In the genomic region with DNA sequence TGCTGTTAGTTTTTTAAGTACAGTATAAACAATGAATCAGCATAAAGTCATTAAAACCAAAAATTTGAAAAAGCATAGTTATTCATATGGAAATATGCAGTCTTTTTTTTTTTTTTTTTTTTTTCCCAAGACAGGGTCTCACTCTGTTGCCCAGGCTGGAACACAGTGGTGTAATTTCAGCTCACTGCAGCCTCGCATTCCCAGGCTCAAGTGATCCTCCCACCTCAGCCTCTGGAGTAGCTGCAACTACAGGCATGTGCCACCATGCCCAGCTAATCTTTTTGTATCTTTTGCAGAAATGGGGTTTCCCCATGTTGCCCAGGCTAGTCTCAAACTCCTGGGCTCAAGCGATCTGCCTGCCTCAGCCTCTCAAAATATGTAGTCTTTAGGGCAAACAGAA, we compare ENCODE assay signal across 1 cellular context.
A peak's percentile ranks its signal among the peaks of the same experiment; 100 is the strongest.
TF ChIP-seq lines count a peak whose summit lies in the region.

No MANE protein-coding gene starts in this region.

TF ChIP-seq in WTC11, 78 proteins besides CTCF, POLR2A, EP300 and RAD21 (continued from another document):
- TF ChIP-seq, protein P1, sequence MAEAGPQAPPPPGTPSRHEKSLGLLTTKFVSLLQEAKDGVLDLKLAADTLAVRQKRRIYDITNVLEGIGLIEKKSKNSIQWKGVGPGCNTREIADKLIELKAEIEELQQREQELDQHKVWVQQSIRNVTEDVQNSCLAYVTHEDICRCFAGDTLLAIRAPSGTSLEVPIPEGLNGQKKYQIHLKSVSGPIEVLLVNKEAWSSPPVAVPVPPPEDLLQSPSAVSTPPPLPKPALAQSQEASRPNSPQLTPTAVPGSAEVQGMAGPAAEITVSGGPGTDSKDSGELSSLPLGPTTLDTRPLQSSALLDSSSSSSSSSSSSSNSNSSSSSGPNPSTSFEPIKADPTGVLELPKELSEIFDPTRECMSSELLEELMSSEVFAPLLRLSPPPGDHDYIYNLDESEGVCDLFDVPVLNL (CRISPR knock-in tag; IDR thresholded peaks at IDR 0.05; ENCODE audit: borderline replicate concordance, low read depth): no peak
- TF ChIP-seq TEAD1 (CRISPR knock-in tag; IDR thresholded peaks at IDR 0.05) (peak; percentile 30; the same call in 1 of the 2 replicates), NR1H2 (CRISPR knock-in tag; IDR thresholded peaks at IDR 0.05) (no peak), JUN (CRISPR knock-in tag; IDR thresholded peaks at IDR 0.05) (no peak), ZNF416 (CRISPR knock-in tag; IDR thresholded peaks at IDR 0.05) (peak; percentile 87), PRRX2 (CRISPR knock-in tag; IDR thresholded peaks at IDR 0.05) (peak; percentile 93), NFATC4 (CRISPR knock-in tag; IDR thresholded peaks at IDR 0.05) (peak; percentile 88), CBFB (CRISPR knock-in tag; IDR thresholded peaks at IDR 0.05; ENCODE audit: low read depth) (no peak), ZNF121 (CRISPR knock-in tag; IDR thresholded peaks at IDR 0.05) (peak; percentile 99)
- TF ChIP-seq, protein P2, sequence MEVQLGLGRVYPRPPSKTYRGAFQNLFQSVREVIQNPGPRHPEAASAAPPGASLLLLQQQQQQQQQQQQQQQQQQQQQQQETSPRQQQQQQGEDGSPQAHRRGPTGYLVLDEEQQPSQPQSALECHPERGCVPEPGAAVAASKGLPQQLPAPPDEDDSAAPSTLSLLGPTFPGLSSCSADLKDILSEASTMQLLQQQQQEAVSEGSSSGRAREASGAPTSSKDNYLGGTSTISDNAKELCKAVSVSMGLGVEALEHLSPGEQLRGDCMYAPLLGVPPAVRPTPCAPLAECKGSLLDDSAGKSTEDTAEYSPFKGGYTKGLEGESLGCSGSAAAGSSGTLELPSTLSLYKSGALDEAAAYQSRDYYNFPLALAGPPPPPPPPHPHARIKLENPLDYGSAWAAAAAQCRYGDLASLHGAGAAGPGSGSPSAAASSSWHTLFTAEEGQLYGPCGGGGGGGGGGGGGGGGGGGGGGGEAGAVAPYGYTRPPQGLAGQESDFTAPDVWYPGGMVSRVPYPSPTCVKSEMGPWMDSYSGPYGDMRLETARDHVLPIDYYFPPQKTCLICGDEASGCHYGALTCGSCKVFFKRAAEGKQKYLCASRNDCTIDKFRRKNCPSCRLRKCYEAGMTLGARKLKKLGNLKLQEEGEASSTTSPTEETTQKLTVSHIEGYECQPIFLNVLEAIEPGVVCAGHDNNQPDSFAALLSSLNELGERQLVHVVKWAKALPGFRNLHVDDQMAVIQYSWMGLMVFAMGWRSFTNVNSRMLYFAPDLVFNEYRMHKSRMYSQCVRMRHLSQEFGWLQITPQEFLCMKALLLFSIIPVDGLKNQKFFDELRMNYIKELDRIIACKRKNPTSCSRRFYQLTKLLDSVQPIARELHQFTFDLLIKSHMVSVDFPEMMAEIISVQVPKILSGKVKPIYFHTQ (CRISPR knock-in tag; IDR thresholded peaks at IDR 0.05): peak; percentile 55; the same call in 1 of the 2 replicates
- TF ChIP-seq, protein P3, sequence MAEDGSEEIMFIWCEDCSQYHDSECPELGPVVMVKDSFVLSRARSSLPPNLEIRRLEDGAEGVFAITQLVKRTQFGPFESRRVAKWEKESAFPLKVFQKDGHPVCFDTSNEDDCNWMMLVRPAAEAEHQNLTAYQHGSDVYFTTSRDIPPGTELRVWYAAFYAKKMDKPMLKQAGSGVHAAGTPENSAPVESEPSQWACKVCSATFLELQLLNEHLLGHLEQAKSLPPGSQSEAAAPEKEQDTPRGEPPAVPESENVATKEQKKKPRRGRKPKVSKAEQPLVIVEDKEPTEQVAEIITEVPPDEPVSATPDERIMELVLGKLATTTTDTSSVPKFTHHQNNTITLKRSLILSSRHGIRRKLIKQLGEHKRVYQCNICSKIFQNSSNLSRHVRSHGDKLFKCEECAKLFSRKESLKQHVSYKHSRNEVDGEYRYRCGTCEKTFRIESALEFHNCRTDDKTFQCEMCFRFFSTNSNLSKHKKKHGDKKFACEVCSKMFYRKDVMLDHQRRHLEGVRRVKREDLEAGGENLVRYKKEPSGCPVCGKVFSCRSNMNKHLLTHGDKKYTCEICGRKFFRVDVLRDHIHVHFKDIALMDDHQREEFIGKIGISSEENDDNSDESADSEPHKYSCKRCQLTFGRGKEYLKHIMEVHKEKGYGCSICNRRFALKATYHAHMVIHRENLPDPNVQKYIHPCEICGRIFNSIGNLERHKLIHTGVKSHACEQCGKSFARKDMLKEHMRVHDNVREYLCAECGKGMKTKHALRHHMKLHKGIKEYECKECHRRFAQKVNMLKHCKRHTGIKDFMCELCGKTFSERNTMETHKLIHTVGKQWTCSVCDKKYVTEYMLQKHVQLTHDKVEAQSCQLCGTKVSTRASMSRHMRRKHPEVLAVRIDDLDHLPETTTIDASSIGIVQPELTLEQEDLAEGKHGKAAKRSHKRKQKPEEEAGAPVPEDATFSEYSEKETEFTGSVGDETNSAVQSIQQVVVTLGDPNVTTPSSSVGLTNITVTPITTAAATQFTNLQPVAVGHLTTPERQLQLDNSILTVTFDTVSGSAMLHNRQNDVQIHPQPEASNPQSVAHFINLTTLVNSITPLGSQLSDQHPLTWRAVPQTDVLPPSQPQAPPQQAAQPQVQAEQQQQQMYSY (CRISPR knock-in tag; IDR thresholded peaks at IDR 0.05): no peak
- TF ChIP-seq, protein P4, sequence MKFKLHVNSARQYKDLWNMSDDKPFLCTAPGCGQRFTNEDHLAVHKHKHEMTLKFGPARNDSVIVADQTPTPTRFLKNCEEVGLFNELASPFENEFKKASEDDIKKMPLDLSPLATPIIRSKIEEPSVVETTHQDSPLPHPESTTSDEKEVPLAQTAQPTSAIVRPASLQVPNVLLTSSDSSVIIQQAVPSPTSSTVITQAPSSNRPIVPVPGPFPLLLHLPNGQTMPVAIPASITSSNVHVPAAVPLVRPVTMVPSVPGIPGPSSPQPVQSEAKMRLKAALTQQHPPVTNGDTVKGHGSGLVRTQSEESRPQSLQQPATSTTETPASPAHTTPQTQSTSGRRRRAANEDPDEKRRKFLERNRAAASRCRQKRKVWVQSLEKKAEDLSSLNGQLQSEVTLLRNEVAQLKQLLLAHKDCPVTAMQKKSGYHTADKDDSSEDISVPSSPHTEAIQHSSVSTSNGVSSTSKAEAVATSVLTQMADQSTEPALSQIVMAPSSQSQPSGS (CRISPR knock-in tag; IDR thresholded peaks at IDR 0.05; ENCODE audit: borderline replicate concordance, low read depth): no peak
- TF ChIP-seq, protein P5, sequence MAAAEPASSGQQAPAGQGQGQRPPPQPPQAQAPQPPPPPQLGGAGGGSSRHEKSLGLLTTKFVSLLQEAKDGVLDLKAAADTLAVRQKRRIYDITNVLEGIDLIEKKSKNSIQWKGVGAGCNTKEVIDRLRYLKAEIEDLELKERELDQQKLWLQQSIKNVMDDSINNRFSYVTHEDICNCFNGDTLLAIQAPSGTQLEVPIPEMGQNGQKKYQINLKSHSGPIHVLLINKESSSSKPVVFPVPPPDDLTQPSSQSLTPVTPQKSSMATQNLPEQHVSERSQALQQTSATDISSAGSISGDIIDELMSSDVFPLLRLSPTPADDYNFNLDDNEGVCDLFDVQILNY (CRISPR knock-in tag; IDR thresholded peaks at IDR 0.05): no peak
- TF ChIP-seq, protein P6, sequence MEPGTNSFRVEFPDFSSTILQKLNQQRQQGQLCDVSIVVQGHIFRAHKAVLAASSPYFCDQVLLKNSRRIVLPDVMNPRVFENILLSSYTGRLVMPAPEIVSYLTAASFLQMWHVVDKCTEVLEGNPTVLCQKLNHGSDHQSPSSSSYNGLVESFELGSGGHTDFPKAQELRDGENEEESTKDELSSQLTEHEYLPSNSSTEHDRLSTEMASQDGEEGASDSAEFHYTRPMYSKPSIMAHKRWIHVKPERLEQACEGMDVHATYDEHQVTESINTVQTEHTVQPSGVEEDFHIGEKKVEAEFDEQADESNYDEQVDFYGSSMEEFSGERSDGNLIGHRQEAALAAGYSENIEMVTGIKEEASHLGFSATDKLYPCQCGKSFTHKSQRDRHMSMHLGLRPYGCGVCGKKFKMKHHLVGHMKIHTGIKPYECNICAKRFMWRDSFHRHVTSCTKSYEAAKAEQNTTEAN (CRISPR knock-in tag; IDR thresholded peaks at IDR 0.05): no peak
- TF ChIP-seq, protein P7, sequence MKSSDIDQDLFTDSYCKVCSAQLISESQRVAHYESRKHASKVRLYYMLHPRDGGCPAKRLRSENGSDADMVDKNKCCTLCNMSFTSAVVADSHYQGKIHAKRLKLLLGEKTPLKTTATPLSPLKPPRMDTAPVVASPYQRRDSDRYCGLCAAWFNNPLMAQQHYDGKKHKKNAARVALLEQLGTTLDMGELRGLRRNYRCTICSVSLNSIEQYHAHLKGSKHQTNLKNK (CRISPR knock-in tag; IDR thresholded peaks at IDR 0.05): 0 out of 2 replicates have a peak, but pooled peaks have one; percentile 56
- TF ChIP-seq, protein P8, sequence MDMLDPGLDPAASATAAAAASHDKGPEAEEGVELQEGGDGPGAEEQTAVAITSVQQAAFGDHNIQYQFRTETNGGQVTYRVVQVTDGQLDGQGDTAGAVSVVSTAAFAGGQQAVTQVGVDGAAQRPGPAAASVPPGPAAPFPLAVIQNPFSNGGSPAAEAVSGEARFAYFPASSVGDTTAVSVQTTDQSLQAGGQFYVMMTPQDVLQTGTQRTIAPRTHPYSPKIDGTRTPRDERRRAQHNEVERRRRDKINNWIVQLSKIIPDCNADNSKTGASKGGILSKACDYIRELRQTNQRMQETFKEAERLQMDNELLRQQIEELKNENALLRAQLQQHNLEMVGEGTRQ (CRISPR knock-in tag; IDR thresholded peaks at IDR 0.05): no peak
TF ChIP-seq in WTC11: peak in this region for 12.
